Comparison of ENCODE assay signal across 27 cellular contexts in genomic region chr21:36733857-36734256, GRCh38. TPM values are rescaled to one million over a fixed set of nuclear protein-coding genes. Genes with fewer than 3 reads are reported as not detected.
"Had no signal": no experiment of that assay in that cellular context is flagged by ENCODE, and none has a peak within 500 bp of the region (broad histone marks: within the 10 kb centered on the region; RNA-seq: fewer than 3 reads in every experiment).

No MANE protein-coding gene starts in this region.

- H3K27me3 Mint-ChIP-seq: activated CD4-positive, alpha-beta T cell treated with anti-CD3 and anti-CD28 coated beads, Interleukin-2, amount 10 ng/mL, durations not matched to agents 7 days and 5 days had no signal

- H3K4me1 ChIP-seq: ascending aorta, breast epithelium, colonic mucosa had no signal

- H3K9me3 Mint-ChIP-seq: activated CD4-positive, alpha-beta T cell treated with anti-CD3 and anti-CD28 coated beads, Interleukin-2, amount 10 ng/mL, durations not matched to agents 7 days and 5 days; activated CD8-positive, alpha-beta T cell treated with anti-CD3 and anti-CD28 coated beads for 36 hours; activated naive CD4-positive, alpha-beta T cell treated with anti-CD3 and anti-CD28 coated beads, Interleukin-2, amount 10 ng/mL, durations not matched to agents 7 days and 5 days; activated T-cell treated with anti-CD3 and anti-CD28 coated beads, Interleukin-2, amount 50 U/mL, for 4 hours; activated T-helper 17 cell treated with anti-CD3 and anti-CD28 coated beads, Interleukin-2, amount 50 U/mL, for 72 hours; WTC11 had no signal

- H3K27me3 ChIP-seq: ascending aorta, colonic mucosa had no signal

- DNase-seq: activated CD4-positive, alpha-beta T cell treated with anti-CD3 and anti-CD28 coated beads for 1 hour; activated CD4-positive, alpha-beta T cell treated with anti-CD3 and anti-CD28 coated beads for 4 hours; activated CD4-positive, alpha-beta T cell treated with anti-CD3 and anti-CD28 coated beads, Interleukin-2, amount 10 ng/mL, durations not matched to agents 7 days and 5 days; activated CD4-positive, alpha-beta T cell treated with anti-CD3 and anti-CD28 coated beads, Interleukin-2, amount 50 U/mL, for 48 hours; activated CD8-positive, alpha-beta memory T cell treated with anti-CD3 and anti-CD28 coated beads for 24 hours; activated CD8-positive, alpha-beta T cell treated with anti-CD3 and anti-CD28 coated beads for 36 hours; activated gamma-delta T cell; activated naive CD4-positive, alpha-beta T cell; activated naive CD4-positive, alpha-beta T cell treated with anti-CD3 and anti-CD28 coated beads, Interleukin-2, amount 10 ng/mL, durations not matched to agents 7 days and 5 days; activated naive CD8-positive, alpha-beta T cell treated with anti-CD3 and anti-CD28 coated beads, Interleukin-2, amount 10 ng/mL, durations not matched to agents 7 days and 5 days; activated T-cell treated with anti-CD3 and anti-CD28 coated beads, Interleukin-2, amount 50 U/mL, for 4 hours; central memory CD4-positive, alpha-beta T cell; cerebellar nuclear complex; colonic mucosa; effector CD8-positive, alpha-beta T cell; foreskin fibroblast; T-helper 2 cell had no signal

- H3K27ac Mint-ChIP-seq: activated CD4-positive, alpha-beta T cell treated with anti-CD3 and anti-CD28 coated beads, Interleukin-2, amount 10 ng/mL, durations not matched to agents 7 days and 5 days; activated CD8-positive, alpha-beta T cell treated with anti-CD3 and anti-CD28 coated beads for 36 hours; activated naive CD4-positive, alpha-beta T cell treated with anti-CD3 and anti-CD28 coated beads, Interleukin-2, amount 10 ng/mL, durations not matched to agents 7 days and 5 days; activated naive CD4-positive, alpha-beta T cell treated with anti-CD3 and anti-CD28 coated beads, Interleukin-2, amount 50 U/mL, for 72 hours; activated naive CD8-positive, alpha-beta T cell treated with anti-CD3 and anti-CD28 coated beads, Interleukin-2, amount 10 ng/mL, durations not matched to agents 7 days and 5 days; activated T-helper 17 cell treated with anti-CD3 and anti-CD28 coated beads, Interleukin-2, amount 50 U/mL, for 72 hours; brain; WTC11 had no signal

- H3K4me3 Mint-ChIP-seq: activated CD4-positive, alpha-beta T cell treated with anti-CD3 and anti-CD28 coated beads, Interleukin-2, amount 10 ng/mL, durations not matched to agents 7 days and 5 days; activated CD8-positive, alpha-beta T cell treated with anti-CD3 and anti-CD28 coated beads for 36 hours; activated naive CD4-positive, alpha-beta T cell treated with anti-CD3 and anti-CD28 coated beads, Interleukin-2, amount 10 ng/mL, durations not matched to agents 7 days and 5 days; activated naive CD8-positive, alpha-beta T cell treated with anti-CD3 and anti-CD28 coated beads, Interleukin-2, amount 10 ng/mL, durations not matched to agents 7 days and 5 days; activated T-cell treated with anti-CD3 and anti-CD28 coated beads, Interleukin-2, amount 50 U/mL, for 4 hours; activated T-helper 17 cell treated with anti-CD3 and anti-CD28 coated beads, Interleukin-2, amount 50 U/mL, for 72 hours; brain; WTC11 had no signal

- H3K27ac ChIP-seq: ascending aorta, breast epithelium, cardiac muscle cell, colonic mucosa had no signal

- ATAC-seq: activated CD8-positive, alpha-beta T cell treated with anti-CD3 and anti-CD28 coated beads for 36 hours; activated naive CD4-positive, alpha-beta T cell treated with anti-CD3 and anti-CD28 coated beads, Interleukin-2, amount 50 U/mL, for 72 hours; activated T-cell treated with anti-CD3 and anti-CD28 coated beads, Interleukin-2, amount 50 U/mL, for 4 hours; activated T-helper 17 cell treated with anti-CD3 and anti-CD28 coated beads, Interleukin-2, amount 50 U/mL, for 72 hours; esophagus mucosa; WTC11 had no signal

- H3K36me3 Mint-ChIP-seq: activated naive CD4-positive, alpha-beta T cell treated with anti-CD3 and anti-CD28 coated beads, Interleukin-2, amount 10 ng/mL, durations not matched to agents 7 days and 5 days; activated naive CD8-positive, alpha-beta T cell treated with anti-CD3 and anti-CD28 coated beads, Interleukin-2, amount 10 ng/mL, durations not matched to agents 7 days and 5 days; brain; WTC11 had no signal

- H3K4me1 Mint-ChIP-seq: activated CD4-positive, alpha-beta T cell treated with anti-CD3 and anti-CD28 coated beads, Interleukin-2, amount 10 ng/mL, durations not matched to agents 7 days and 5 days; activated naive CD4-positive, alpha-beta T cell treated with anti-CD3 and anti-CD28 coated beads, Interleukin-2, amount 10 ng/mL, durations not matched to agents 7 days and 5 days; activated naive CD8-positive, alpha-beta T cell treated with anti-CD3 and anti-CD28 coated beads, Interleukin-2, amount 10 ng/mL, durations not matched to agents 7 days and 5 days; activated T-helper 17 cell treated with anti-CD3 and anti-CD28 coated beads, Interleukin-2, amount 50 U/mL, for 72 hours; brain had no signal

- FAIRE-seq: frontal cortex had no signal

- H3K9me3 ChIP-seq: ascending aorta, colonic mucosa had no signal

- H3K36me3 ChIP-seq: ascending aorta, breast epithelium, cardiac muscle cell, colonic mucosa had no signal

- H3K4me3 ChIP-seq: ascending aorta, breast epithelium, cardiac muscle cell, colonic mucosa had no signal

RNA-seq across cellular contexts. Expression of gene SIM2, which starts 34.9 kb away (rescaled TPM):
- total RNA-seq: activated CD8-positive, alpha-beta T cell treated with anti-CD3 and anti-CD28 coated beads for 36 hours; activated naive CD8-positive, alpha-beta T cell treated with anti-CD3 and anti-CD28 coated beads, Interleukin-2, amount 10 ng/mL, durations not matched to agents 7 days and 5 days; ascending aorta; cardiac muscle cell; dermis microvascular lymphatic vessel endothelial cell; frontal cortex had no signal
